ENCODE assay signal across 2 cellular contexts in genomic region chr18:74715306-74715705, GRCh38.
TF ChIP-seq lines count a peak whose summit lies in the region.

No MANE protein-coding gene starts in this region.

TF ChIP-seq in HepG2, 621 proteins besides CTCF, POLR2A, EP300 and RAD21 (continued from another document):
- TF ChIP-seq ZNF687 (CRISPR knock-in tag; IDR thresholded peaks at IDR 0.05), result peak; percentile 15; the same call in 1 of the 2 replicates
- no peak for TF ChIP-seq ZNF766 (CRISPR knock-in tag; IDR thresholded peaks at IDR 0.05; ENCODE audit: borderline replicate concordance)

TF ChIP-seq in SK-N-SH treated with all-trans-retinoic acid at 6 μM for 48 hours, 23 proteins besides CTCF, POLR2A, EP300 and RAD21 (continued from another document):
- TF ChIP-seq TSHZ2 (CRISPR knock-in tag; IDR thresholded peaks at IDR 0.05) (no peak), POU6F1 (CRISPR knock-in tag; IDR thresholded peaks at IDR 0.05; ENCODE audit: borderline replicate concordance, low read depth) (no peak), CSRNP3 (CRISPR knock-in tag; IDR thresholded peaks at IDR 0.05) (no peak), ARNTL (CRISPR knock-in tag; IDR thresholded peaks at IDR 0.05; ENCODE audit: borderline replicate concordance, low read depth) (no peak), ESRRG (CRISPR knock-in tag; IDR thresholded peaks at IDR 0.05) (no peak), BACH2 (CRISPR knock-in tag; IDR thresholded peaks at IDR 0.05; ENCODE audit: borderline replicate concordance) (no peak), PATZ1 (CRISPR knock-in tag; IDR thresholded peaks at IDR 0.05; ENCODE audit: borderline replicate concordance) (no peak), ZC3H10 (CRISPR knock-in tag; IDR thresholded peaks at IDR 0.05) (no peak), ZNF565 (CRISPR knock-in tag; conservative IDR thresholded peaks at IDR 0.05; ENCODE audit: low read depth) (no peak), TOX (CRISPR knock-in tag; IDR thresholded peaks at IDR 0.05; ENCODE audit: borderline replicate concordance) (no peak), SNAI2 (CRISPR knock-in tag; IDR thresholded peaks at IDR 0.05) (no peak), ZFP3 (CRISPR knock-in tag; IDR thresholded peaks at IDR 0.05) (no peak), ZNF8 (CRISPR knock-in tag; IDR thresholded peaks at IDR 0.05) (no peak), CREB5 (CRISPR knock-in tag; IDR thresholded peaks at IDR 0.05; ENCODE audit: low read depth) (no peak), ISL1 (CRISPR knock-in tag; IDR thresholded peaks at IDR 0.05) (no peak), PPARA (CRISPR knock-in tag; IDR thresholded peaks at IDR 0.05; ENCODE audit: borderline replicate concordance) (no peak), OSR1 (CRISPR knock-in tag; IDR thresholded peaks at IDR 0.05) (no peak)
